Comparison of ENCODE assay signal across 27 cellular contexts in genomic region chrX:23134171-23134570, GRCh38.
"Had no signal": no experiment of that assay in that cellular context is flagged by ENCODE, and none has a peak within 500 bp of the region (broad histone marks: within the 10 kb centered on the region; RNA-seq: fewer than 3 reads in every experiment).

No MANE protein-coding gene starts in this region.

- H3K27me3 ChIP-seq: ascending aorta, brain microvascular endothelial cell had no signal

- H3K27me3 Mint-ChIP-seq: activated CD4-positive, alpha-beta memory T cell treated with anti-CD3 and anti-CD28 coated beads, Interleukin-2, amount 10 ng/mL, durations not matched to agents 7 days and 5 days; activated CD4-positive, alpha-beta T cell treated with anti-CD3 and anti-CD28 coated beads for 36 hours; activated CD4-positive, alpha-beta T cell treated with anti-CD3 and anti-CD28 coated beads, Interleukin-2, amount 10 ng/mL, durations not matched to agents 24 days and 14 days; activated naive CD4-positive, alpha-beta T cell treated with anti-CD3 and anti-CD28 coated beads, Interleukin-2, amount 10 ng/mL, durations not matched to agents 7 days and 5 days; activated naive CD8-positive, alpha-beta T cell treated with anti-CD3 and anti-CD28 coated beads, Interleukin-2, amount 10 ng/mL, durations not matched to agents 7 days and 5 days; central memory CD8-positive, alpha-beta T cell; dendritic cell treated with granulocyte-macrophage colony-stimulating factor and Interleukin-4, amounts not matched to agents 40 ng/mL and 50 ng/mL, for 4 days had no signal

- H3K36me3 Mint-ChIP-seq: activated naive CD4-positive, alpha-beta T cell treated with anti-CD3 and anti-CD28 coated beads, Interleukin-2, amount 10 ng/mL, durations not matched to agents 7 days and 5 days; activated naive CD4-positive, alpha-beta T cell treated with anti-CD3 and anti-CD28 coated beads, Interleukin-2, amount 50 U/mL, for 72 hours; activated naive CD8-positive, alpha-beta T cell treated with anti-CD3 and anti-CD28 coated beads, Interleukin-2, amount 10 ng/mL, durations not matched to agents 7 days and 5 days had no signal

- H3K4me3 Mint-ChIP-seq: activated CD4-positive, alpha-beta memory T cell treated with anti-CD3 and anti-CD28 coated beads, Interleukin-2, amount 10 ng/mL, durations not matched to agents 7 days and 5 days; activated CD4-positive, alpha-beta T cell treated with anti-CD3 and anti-CD28 coated beads for 36 hours; activated CD4-positive, alpha-beta T cell treated with anti-CD3 and anti-CD28 coated beads, Interleukin-2, amount 10 ng/mL, durations not matched to agents 24 days and 14 days; activated naive CD4-positive, alpha-beta T cell treated with anti-CD3 and anti-CD28 coated beads, Interleukin-2, amount 10 ng/mL, durations not matched to agents 7 days and 5 days; activated naive CD8-positive, alpha-beta T cell treated with anti-CD3 and anti-CD28 coated beads, Interleukin-2, amount 10 ng/mL, durations not matched to agents 7 days and 5 days; activated T-cell treated with anti-CD3 and anti-CD28 coated beads, Interleukin-2, amount 50 U/mL, for 24 hours; activated T-helper 1 cell treated with anti-CD3 and anti-CD28 coated beads, Interleukin-12 subunit alpha, Interleukin-12 subunit beta, Interleukin-2, Interleukin-4 antibody, amounts not matched to agents 30 ng/mL and 10 ng/mL and 1 ng/mL, durations not matched to agents 14 hours and 24 hours and 36 hours; central memory CD8-positive, alpha-beta T cell; dendritic cell treated with granulocyte-macrophage colony-stimulating factor and Interleukin-4, amounts not matched to agents 40 ng/mL and 50 ng/mL, for 4 days; endodermal cell had no signal

- H3K9me3 Mint-ChIP-seq: activated CD4-positive, alpha-beta T cell treated with anti-CD3 and anti-CD28 coated beads, Interleukin-2, amount 10 ng/mL, durations not matched to agents 24 days and 14 days; activated naive CD4-positive, alpha-beta T cell treated with anti-CD3 and anti-CD28 coated beads, Interleukin-2, amount 10 ng/mL, durations not matched to agents 7 days and 5 days; activated naive CD4-positive, alpha-beta T cell treated with anti-CD3 and anti-CD28 coated beads, Interleukin-2, amount 50 U/mL, for 72 hours; activated naive CD8-positive, alpha-beta T cell treated with anti-CD3 and anti-CD28 coated beads, Interleukin-2, amount 10 ng/mL, durations not matched to agents 7 days and 5 days; activated T-cell treated with anti-CD3 and anti-CD28 coated beads, Interleukin-2, amount 50 U/mL, for 24 hours; activated T-helper 1 cell treated with anti-CD3 and anti-CD28 coated beads, Interleukin-12 subunit alpha, Interleukin-12 subunit beta, Interleukin-2, Interleukin-4 antibody, amounts not matched to agents 30 ng/mL and 10 ng/mL and 1 ng/mL, durations not matched to agents 14 hours and 24 hours and 36 hours; central memory CD8-positive, alpha-beta T cell; dendritic cell treated with granulocyte-macrophage colony-stimulating factor and Interleukin-4, amounts not matched to agents 40 ng/mL and 50 ng/mL, for 4 days had no signal

- H3K27ac Mint-ChIP-seq: activated CD4-positive, alpha-beta memory T cell treated with anti-CD3 and anti-CD28 coated beads, Interleukin-2, amount 10 ng/mL, durations not matched to agents 7 days and 5 days; activated CD4-positive, alpha-beta T cell treated with anti-CD3 and anti-CD28 coated beads for 36 hours; activated CD4-positive, alpha-beta T cell treated with anti-CD3 and anti-CD28 coated beads, Interleukin-2, amount 10 ng/mL, durations not matched to agents 24 days and 14 days; activated naive CD4-positive, alpha-beta T cell treated with anti-CD3 and anti-CD28 coated beads, Interleukin-2, amount 10 ng/mL, durations not matched to agents 7 days and 5 days; activated naive CD4-positive, alpha-beta T cell treated with anti-CD3 and anti-CD28 coated beads, Interleukin-2, amount 50 U/mL, for 72 hours; activated naive CD8-positive, alpha-beta T cell treated with anti-CD3 and anti-CD28 coated beads, Interleukin-2, amount 10 ng/mL, durations not matched to agents 7 days and 5 days; activated T-cell treated with anti-CD3 and anti-CD28 coated beads, Interleukin-2, amount 50 U/mL, for 24 hours; activated T-helper 1 cell treated with anti-CD3 and anti-CD28 coated beads, Interleukin-12 subunit alpha, Interleukin-12 subunit beta, Interleukin-2, Interleukin-4 antibody, amounts not matched to agents 30 ng/mL and 10 ng/mL and 1 ng/mL, durations not matched to agents 14 hours and 24 hours and 36 hours; dendritic cell treated with granulocyte-macrophage colony-stimulating factor and Interleukin-4, amounts not matched to agents 40 ng/mL and 50 ng/mL, for 4 days; endodermal cell had no signal

- H3K9me3 ChIP-seq: ascending aorta, heart left ventricle had no signal

- H3K4me1 ChIP-seq: ascending aorta, heart left ventricle had no signal

- H3K36me3 ChIP-seq: ascending aorta, brain microvascular endothelial cell, heart left ventricle had no signal

- DNase-seq: activated CD4-positive, alpha-beta memory T cell treated with anti-CD3 and anti-CD28 coated beads, Interleukin-2, amount 10 ng/mL, durations not matched to agents 7 days and 5 days; activated CD4-positive, alpha-beta T cell treated with anti-CD3 and anti-CD28 coated beads for 36 hours; activated CD4-positive, alpha-beta T cell treated with anti-CD3 and anti-CD28 coated beads, Interleukin-2, amount 10 ng/mL, durations not matched to agents 24 days and 14 days; activated CD4-positive, CD25-positive, alpha-beta regulatory T cell; activated CD4-positive, CD25-positive, alpha-beta regulatory T cell treated with anti-CD3 and anti-CD28 coated beads, Interleukin-2, amount 50 U/mL, for 72 hours; activated CD8-positive, alpha-beta memory T cell treated with anti-CD3 and anti-CD28 coated beads, Interleukin-2, amount 50 U/mL, for 48 hours; activated gamma-delta T cell; activated naive CD4-positive, alpha-beta T cell; activated naive CD4-positive, alpha-beta T cell treated with anti-CD3 and anti-CD28 coated beads, Interleukin-2, amount 10 ng/mL, durations not matched to agents 7 days and 5 days; activated naive CD8-positive, alpha-beta T cell treated with anti-CD3 and anti-CD28 coated beads, Interleukin-2, amount 10 ng/mL, durations not matched to agents 7 days and 5 days; activated T-cell treated with anti-CD3 and anti-CD28 coated beads for 4 hours; activated T-cell treated with anti-CD3 and anti-CD28 coated beads, Interleukin-2, amount 50 U/mL, for 24 hours; brain microvascular endothelial cell; dorsolateral prefrontal cortex; effector memory CD4-positive, alpha-beta T cell; endodermal cell; foreskin fibroblast; glutamatergic neuron; heart left ventricle; T-helper 2 cell had no signal

- H3K4me1 Mint-ChIP-seq: activated CD4-positive, alpha-beta memory T cell treated with anti-CD3 and anti-CD28 coated beads, Interleukin-2, amount 10 ng/mL, durations not matched to agents 7 days and 5 days; activated CD4-positive, alpha-beta T cell treated with anti-CD3 and anti-CD28 coated beads for 36 hours; activated CD4-positive, alpha-beta T cell treated with anti-CD3 and anti-CD28 coated beads, Interleukin-2, amount 10 ng/mL, durations not matched to agents 24 days and 14 days; activated naive CD4-positive, alpha-beta T cell treated with anti-CD3 and anti-CD28 coated beads, Interleukin-2, amount 10 ng/mL, durations not matched to agents 7 days and 5 days; activated naive CD8-positive, alpha-beta T cell treated with anti-CD3 and anti-CD28 coated beads, Interleukin-2, amount 10 ng/mL, durations not matched to agents 7 days and 5 days; central memory CD8-positive, alpha-beta T cell had no signal

- H3K4me3 ChIP-seq: ascending aorta, coronary artery, dorsolateral prefrontal cortex, heart left ventricle had no signal

- H3K27ac ChIP-seq: ascending aorta, brain microvascular endothelial cell, coronary artery, dorsolateral prefrontal cortex, heart left ventricle had no signal

- ATAC-seq: activated CD4-positive, alpha-beta T cell treated with anti-CD3 and anti-CD28 coated beads for 36 hours; activated naive CD4-positive, alpha-beta T cell treated with anti-CD3 and anti-CD28 coated beads, Interleukin-2, amount 50 U/mL, for 72 hours; esophagus mucosa; heart left ventricle had no signal
